ENCODE assay signal across 15 cellular contexts in the genomic region with DNA sequence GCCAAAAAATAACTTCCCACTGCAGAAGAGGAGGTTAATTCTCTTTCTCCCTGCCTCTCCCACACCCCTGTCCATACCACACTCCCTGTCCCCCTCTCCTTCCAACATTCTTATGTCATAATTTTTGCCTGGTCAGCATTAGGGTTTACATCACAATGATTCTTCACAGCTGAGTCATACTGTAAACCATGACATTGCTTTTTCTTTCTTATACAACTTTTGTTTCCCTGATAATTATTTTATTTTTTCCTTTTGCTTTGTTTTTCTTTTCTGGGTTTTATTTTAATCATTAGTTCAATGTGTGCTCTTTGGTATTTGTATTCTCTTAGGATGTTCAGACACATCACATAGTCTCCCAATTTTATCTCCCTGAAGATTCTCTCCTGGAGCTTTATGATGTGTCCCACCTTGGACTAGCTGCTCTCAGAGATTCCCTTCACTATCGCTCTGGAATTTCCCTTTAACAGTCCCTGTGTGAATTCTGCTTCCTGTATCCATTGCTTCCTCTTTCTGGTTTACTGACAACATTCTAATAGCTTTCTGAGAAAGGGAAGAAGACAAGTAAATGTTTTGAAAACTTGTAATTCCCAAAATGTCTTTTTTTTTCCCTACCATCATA.
DNase-seq lines count a peak whose midpoint lies in the region; ATAC-seq and TF ChIP-seq lines count a peak whose summit lies in the region.
"Had no signal": no experiment of that assay in that cellular context is flagged by ENCODE, and none has a peak within 500 bp of the region (broad histone marks: within the 10 kb centered on the region; RNA-seq: fewer than 3 reads in every experiment).

No MANE protein-coding gene starts in this region.

- no peaks in the 10 kb centered on the region for H4K20me1 ChIP-seq in GM23338 (replicated peaks; ENCODE audit: insufficient read depth)
- H4K20me1 ChIP-seq in neural progenitor cell (ENCODE audit: low read depth) = no peaks in the 10 kb centered on the region

- no peaks in the 10 kb centered on the region for H3K36me3 Mint-ChIP-seq in GM23338 (ENCODE audit: low read depth)
- H3K36me3 Mint-ChIP-seq in neural progenitor cell = no peaks in the 10 kb centered on the region
- H3K36me3 Mint-ChIP-seq: CD4-positive, CD25-positive, alpha-beta regulatory T cell; naive B cell; stimulated activated memory B cell treated with anti-CD40 and anti-IgM and Interleukin-4, amounts not matched to agents 10 μg/mL and 1 μg/mL and 100 μg/mL, for 72 hours had no signal

- no peaks in the 10 kb centered on the region for H3K9me2 ChIP-seq in GM23338 (ENCODE audit: insufficient read depth)

- H3K27me3 Mint-ChIP-seq in GM23338 (ENCODE audit: insufficient read depth, low read depth, poor library complexity) (peaks cover 7% of the 10 kb centered on the region), neural progenitor cell (ENCODE audit: insufficient read depth, low read depth) (peaks cover 5% of the 10 kb centered on the region)
- H3K27me3 Mint-ChIP-seq: CD4-positive, CD25-positive, alpha-beta regulatory T cell; naive B cell; stimulated activated memory B cell treated with anti-CD40 and anti-IgM and Interleukin-4, amounts not matched to agents 10 μg/mL and 1 μg/mL and 100 μg/mL, for 72 hours had no signal

- in situ Hi-C loops in Panc1 (cut with HindIII; ENCODE audit: low pct_unique_long_range_greater_than_20kb, low sequenced_read_pairs) = no loop called here

- H3K4me3 Mint-ChIP-seq in GM23338 (no peak overlapping the region), neural progenitor cell (no peak overlapping the region)
- H3K4me3 Mint-ChIP-seq: CD4-positive, CD25-positive, alpha-beta regulatory T cell; naive B cell; stimulated activated memory B cell treated with anti-CD40 and anti-IgM and Interleukin-4, amounts not matched to agents 10 μg/mL and 1 μg/mL and 100 μg/mL, for 72 hours had no signal

- H3K4me2 ChIP-seq in GM23338 = no peak overlapping the region
- no peak overlapping the region for H3K4me2 ChIP-seq in neural progenitor cell

- POLR2A ChIA-PET in Panc1 (lab: Charles Lee) = interaction anchor here (0.6 kb wide), 1 partner anchor 888 kb away, joined by 4 read pairs; no protein-coding TSS in a partner anchor
- POLR2A ChIA-PET in GM10248 (lab: Yijun Ruan, JAX) = no interaction called here

- no peaks in the 10 kb centered on the region for H3K9me3 Mint-ChIP-seq in GM23338
- peaks cover 2% of the 10 kb centered on the region for H3K9me3 Mint-ChIP-seq in neural progenitor cell
- H3K9me3 Mint-ChIP-seq: stimulated activated memory B cell treated with anti-CD40 and anti-IgM and Interleukin-4, amounts not matched to agents 10 μg/mL and 1 μg/mL and 100 μg/mL, for 72 hours had no signal

- CTCF ChIA-PET in Panc1 (lab: Charles Lee) = no interaction called here
- CTCF ChIA-PET in GM10248 (lab: Yijun Ruan, JAX) = interaction anchor here (1.8 kb wide), 1 partner anchor 11 kb away, joined by 3 read pairs; no protein-coding TSS in a partner anchor

- H3K27ac Mint-ChIP-seq in GM23338 (peak overlapping the region; percentile 94), neural progenitor cell (no peak overlapping the region)
- H3K27ac Mint-ChIP-seq: CD4-positive, CD25-positive, alpha-beta regulatory T cell; naive B cell; stimulated activated memory B cell treated with anti-CD40 and anti-IgM and Interleukin-4, amounts not matched to agents 10 μg/mL and 1 μg/mL and 100 μg/mL, for 72 hours had no signal

- H3K4me1 Mint-ChIP-seq in GM23338 = peaks cover 16% of the 10 kb centered on the region
- H3K4me1 Mint-ChIP-seq in neural progenitor cell = peaks cover 10% of the 10 kb centered on the region
- H3K4me1 Mint-ChIP-seq: CD4-positive, CD25-positive, alpha-beta regulatory T cell; naive B cell; stimulated activated memory B cell treated with anti-CD40 and anti-IgM and Interleukin-4, amounts not matched to agents 10 μg/mL and 1 μg/mL and 100 μg/mL, for 72 hours had no signal

- no peak overlapping the region for H3K9ac ChIP-seq in neural progenitor cell

- H3K4me3 ChIP-seq in GM23338 (no peak overlapping the region), Panc1 (ENCODE audit: low read depth in 2 of 2, low read length in 2 of 2) (no peak overlapping the region), epithelial cell of esophagus (ENCODE audit: low read length) (no peak overlapping the region), neural progenitor cell (no peak overlapping the region)

- no peak for TF ChIP-seq CTCF in GM23338 (conservative IDR thresholded peaks at IDR 0.05; ENCODE audit: low read depth in 2 of 2)
- no peak for TF ChIP-seq CTCF in Panc1 (IDR thresholded peaks at IDR 0.05)
- no peak for TF ChIP-seq CTCF in epithelial cell of esophagus (IDR thresholded peaks at IDR 0.05; ENCODE audit: insufficient read depth, low read depth, low read length, missing control alignments)
- TF ChIP-seq CTCF in neural progenitor cell (IDR thresholded peaks at IDR 0.05) = no peak
- TF ChIP-seq CTCF in GM10248 (IDR thresholded peaks at IDR 0.05; ENCODE audit: control extremely low read depth, extremely low read depth, low read depth, missing control alignments) = no peak

- H3K79me2 ChIP-seq in GM23338 (replicated peaks; ENCODE audit: insufficient read depth) (no peaks in the 10 kb centered on the region), neural progenitor cell (ENCODE audit: low read depth) (no peaks in the 10 kb centered on the region)

- peak overlapping the region; percentile 23; the same call in 1 of the 2 replicates for H2AFZ ChIP-seq in GM23338
- peak overlapping the region; percentile 53 for H2AFZ ChIP-seq in neural progenitor cell (replicated peaks)

- BruUV-seq in Panc1 (replicated peaks; lab: Mats Ljungman, UMichigan) = no TSS peak

- H3K27ac ChIP-seq in GM23338 (ENCODE audit: low read depth) = peak overlapping the region; percentile 11
- no peak overlapping the region for H3K27ac ChIP-seq in Panc1 (ENCODE audit: low read length)
- no peak overlapping the region for H3K27ac ChIP-seq in neural progenitor cell

- DNase-seq in GM23338 (ENCODE audit: low spot score) = peak; percentile 64
- DNase-seq in Panc1 (ENCODE audit: low read depth, low spot score) = peak; percentile 15
- DNase-seq in epithelial cell of esophagus (ENCODE audit: low read depth) = peak; percentile 61
- no peak for DNase-seq in neural progenitor cell (ENCODE audit: low spot score)
- DNase-seq in head of caudate nucleus = no peak
- DNase-seq in GM10248 (ENCODE audit: extremely low spot score) = no peak
- no peak for DNase-seq in midbrain (lab: John Stamatoyannopoulos, UW)
- DNase-seq: activated CD4-positive, alpha-beta T cell treated with anti-CD3 and anti-CD28 coated beads for 1 hour; CD4-positive, CD25-positive, alpha-beta regulatory T cell; dermis blood vessel endothelial cell; hypothalamus; naive B cell; SHP77 treated with DMSO at 0.1 percent for 48 hours had no signal

- ATAC-seq in GM23338 (peak; percentile 71), Panc1 (peak; percentile 70; the same call in 1 of the 2 replicates), GM21423 (IDR thresholded peaks at IDR 0.05; ENCODE audit: unreplicated experiment) (no peak)
- ATAC-seq: stimulated activated memory B cell treated with anti-CD40 and anti-IgM and Interleukin-4, amounts not matched to agents 10 μg/mL and 1 μg/mL and 100 μg/mL, for 72 hours had no signal

- H3F3A ChIP-seq in GM23338 (replicated peaks; ENCODE audit: low read depth) (no peaks in the 10 kb centered on the region), neural progenitor cell (ENCODE audit: low read depth) (peaks cover 13% of the 10 kb centered on the region)

- H3K36me3 ChIP-seq in GM23338 (ENCODE audit: insufficient read depth) (no peaks in the 10 kb centered on the region), Panc1 (ENCODE audit: control insufficient read depth, insufficient read depth, low read length) (no peaks in the 10 kb centered on the region), neural progenitor cell (no peaks in the 10 kb centered on the region)

- intact Hi-C loops in Panc1 (cut with micrococcal nuclease; ENCODE audit: unreplicated experiment) = no loop called here
- intact Hi-C loops in head of caudate nucleus (cut with DNase I) = no loop called here

- H3K27me3 ChIP-seq in GM23338 (ENCODE audit: insufficient read depth) = no peaks in the 10 kb centered on the region
- H3K27me3 ChIP-seq in Panc1 (ENCODE audit: control insufficient read depth, insufficient read depth, low read length) = no peaks in the 10 kb centered on the region
- H3K27me3 ChIP-seq in neural progenitor cell = no peaks in the 10 kb centered on the region

- H3K4me1 ChIP-seq in GM23338 (ENCODE audit: insufficient read depth) (peaks cover 12% of the 10 kb centered on the region; the same call in 1 of the 2 replicates), Panc1 (ENCODE audit: control insufficient read depth, insufficient read depth, low read length) (peaks cover 3% of the 10 kb centered on the region; the same call in 1 of the 2 replicates), neural progenitor cell (peaks cover 28% of the 10 kb centered on the region)

- H3K9me3 ChIP-seq in Panc1 (ENCODE audit: control insufficient read depth, insufficient read depth, low read depth, low read length) (no peaks in the 10 kb centered on the region), neural progenitor cell (ENCODE audit: low read depth) (no peaks in the 10 kb centered on the region)

TF ChIP-seq in GM23338, 12 proteins besides CTCF, POLR2A, EP300 and RAD21:
- TF ChIP-seq NANOG (IDR thresholded peaks at IDR 0.05; ENCODE audit: borderline replicate concordance) = no peak
- TF ChIP-seq CREB1 (CRISPR knock-in tag; IDR thresholded peaks at IDR 0.05; ENCODE audit: low read depth) = no peak
- TF ChIP-seq, protein P1, sequence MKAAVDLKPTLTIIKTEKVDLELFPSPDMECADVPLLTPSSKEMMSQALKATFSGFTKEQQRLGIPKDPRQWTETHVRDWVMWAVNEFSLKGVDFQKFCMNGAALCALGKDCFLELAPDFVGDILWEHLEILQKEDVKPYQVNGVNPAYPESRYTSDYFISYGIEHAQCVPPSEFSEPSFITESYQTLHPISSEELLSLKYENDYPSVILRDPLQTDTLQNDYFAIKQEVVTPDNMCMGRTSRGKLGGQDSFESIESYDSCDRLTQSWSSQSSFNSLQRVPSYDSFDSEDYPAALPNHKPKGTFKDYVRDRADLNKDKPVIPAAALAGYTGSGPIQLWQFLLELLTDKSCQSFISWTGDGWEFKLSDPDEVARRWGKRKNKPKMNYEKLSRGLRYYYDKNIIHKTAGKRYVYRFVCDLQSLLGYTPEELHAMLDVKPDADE (IDR thresholded peaks at IDR 0.05) = no peak

Comparison
In these comparisons a context has a peak if more than half of its experiments do, and no peak if none do; other contexts are left out.
1. DNase-seq: peak in GM23338 (single experiment), Panc1 (single experiment) and epithelial cell of esophagus (single experiment); none in neural progenitor cell (single experiment), head of caudate nucleus (0 of 42), GM10248 (single experiment) and midbrain (single experiment).